Comparison of ENCODE assay signal across 11 cellular contexts in the genomic region with DNA sequence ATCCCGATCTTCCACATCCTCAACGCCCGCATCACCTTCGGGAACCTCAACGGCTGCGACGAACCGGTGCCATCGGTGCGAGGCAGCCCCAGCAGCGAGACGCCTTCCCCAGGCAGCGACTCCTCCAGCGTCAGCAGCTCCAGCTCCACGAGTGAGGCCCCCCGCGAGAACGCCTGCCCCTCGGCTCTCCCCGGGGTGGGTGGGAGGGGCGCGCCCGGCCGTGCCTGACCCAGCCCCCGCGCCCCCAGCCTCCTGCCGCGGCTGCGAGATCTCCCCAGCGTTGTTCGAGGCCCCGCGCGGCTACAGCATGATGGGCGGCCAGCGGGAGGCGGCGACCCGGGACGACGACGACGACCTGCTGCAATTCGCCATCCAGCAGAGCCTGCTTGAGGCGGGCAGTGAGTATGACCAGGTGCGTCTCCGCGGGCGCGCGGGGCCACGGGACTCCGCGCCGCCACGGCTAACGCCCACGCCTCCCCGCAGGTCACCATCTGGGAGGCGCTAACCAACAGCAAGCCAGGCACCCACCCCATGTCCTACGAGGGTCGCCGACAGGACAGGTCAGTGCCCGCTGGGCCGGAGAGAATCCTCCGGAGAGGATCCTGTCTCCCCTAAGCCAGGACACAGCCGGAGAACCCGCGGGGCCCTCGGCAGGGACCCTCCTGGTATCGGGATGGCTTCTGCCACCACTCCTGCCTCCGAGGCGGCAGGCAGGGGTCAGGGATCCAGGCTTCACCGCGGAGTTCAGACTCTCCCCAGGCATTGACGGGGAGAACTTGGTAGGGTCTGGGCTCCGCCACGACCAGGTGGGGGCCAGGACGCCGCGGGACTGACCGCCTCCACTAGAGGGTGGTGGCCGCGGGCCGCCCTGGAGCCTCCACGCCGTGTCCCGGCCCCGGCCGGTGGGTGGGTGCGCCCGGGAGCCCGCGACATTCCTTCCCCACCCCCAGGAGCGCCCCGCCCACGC. TPM values are rescaled to one million over a fixed set of nuclear protein-coding genes. Genes with fewer than 3 reads are reported as not detected.
A peak's percentile ranks its signal among the peaks of the same experiment; 100 is the strongest.
DNase-seq lines count a peak whose midpoint lies in the region; ATAC-seq, FAIRE-seq and TF ChIP-seq lines count a peak whose summit lies in the region.
"Had no signal": no experiment of that assay in that cellular context is flagged by ENCODE, and none has a peak within 500 bp of the region (broad histone marks: within the 10 kb centered on the region; RNA-seq: fewer than 3 reads in every experiment).

No MANE protein-coding gene starts in this region.

- H4K91ac ChIP-seq in neuronal stem cell (ENCODE audit: low read depth, low read length, poor library complexity), result no peak overlapping the region

- FAIRE-seq in A549 (lab: Jason Lieb, UNC), result no peak
- FAIRE-seq: TTC549 had no signal

- H3K4me2 ChIP-seq in A549, result peak overlapping the region; percentile 78
- H3K4me2 ChIP-seq in GM23248 (ENCODE audit: unreplicated experiment), result peak overlapping the region; percentile 79
- H3K4me2 ChIP-seq in neuronal stem cell (ENCODE audit: insufficient read depth, low read length, poor library complexity, severe bottlenecking), result no peak overlapping the region

- CTCF ChIA-PET in A549 (lab: Yijun Ruan, JAX), result interaction anchor here (0.5 to 23.2 kb wide), 21 partner anchors 8 to 464 kb away, joined by 3 to 447 read pairs (median 5); a partner anchor contains a TSS

- H3K79me1 ChIP-seq in neuronal stem cell (ENCODE audit: low read depth, low read length), result peaks cover 4% of the 10 kb centered on the region

- H3K9me2 ChIP-seq in GM23248 (ENCODE audit: insufficient read depth), result no peaks in the 10 kb centered on the region

- H3K4me3 ChIP-seq in A549, result peak overlapping the region; percentile 23; the same call in 1 of the 3 replicates
- H3K4me3 ChIP-seq in GM23248, result no peak overlapping the region
- H3K4me3 ChIP-seq in colonic mucosa, result peak overlapping the region; percentile 31
- no peak overlapping the region for H3K4me3 ChIP-seq in neuronal stem cell (ENCODE audit: low read length in 2 of 2)
- H3K4me3 ChIP-seq: lung had no signal

- H3F3A ChIP-seq in GM23248 (ENCODE audit: insufficient read depth), result no peaks in the 10 kb centered on the region

- peak overlapping the region; percentile 74 for H3K23ac ChIP-seq in neuronal stem cell (ENCODE audit: low read depth, low read length, poor library complexity)

- H3K4me1 ChIP-seq in A549 (peaks cover 20% of the 10 kb centered on the region), GM23248 (ENCODE audit: insufficient read depth) (no peaks in the 10 kb centered on the region), colonic mucosa (peaks cover 20% of the 10 kb centered on the region), neuronal stem cell (ENCODE audit: control insufficient read depth in 2 of 2, insufficient read depth in 1 of 2, low read depth in 1 of 2, low read length in 2 of 2) (peaks cover 0 to 28% of the 10 kb centered on the region in 2 donors)

- no peak for TF ChIP-seq EP300 in A549 (IDR thresholded peaks at IDR 0.05)

- intact Hi-C loops in colonic mucosa (cut with DNase I), result no loop called here

- 93% methylated on average over 76 of the region's 97 CpGs for WGBS in A549 (ENCODE audit: missing lambda C conversion rate)
- WGBS in GM23248 (ENCODE audit: low coverage in 1 of 2, low lambda C conversion rate in 2 of 2, missing lambda C conversion rate in 2 of 2), 2 experiments, result 79 to 83% methylated on average over 55 to 92 of the region's 97 CpGs
- WGBS in neuronal stem cell (ENCODE audit: extremely low coverage in 2 of 2, insufficient read length in 2 of 2, insufficient replicate concordance in 1 of 2), 2 donors, result no CpG with 5 or more reads among the region's 97 CpGs

- no peak overlapping the region for H2BK120ac ChIP-seq in neuronal stem cell (ENCODE audit: low read depth, low read length)

- TF ChIP-seq POLR2A in A549 (IDR thresholded peaks at IDR 0.05; ENCODE audit: low read length), result no peak

- H3K9me3 ChIP-seq in A549, result no peaks in the 10 kb centered on the region
- H3K9me3 ChIP-seq in GM23248 (ENCODE audit: low read depth), result no peaks in the 10 kb centered on the region
- H3K9me3 ChIP-seq in colonic mucosa, result no peaks in the 10 kb centered on the region
- H3K9me3 ChIP-seq in neuronal stem cell (replicated peaks in 1 of 2; ENCODE audit: control insufficient read depth in 2 of 2, insufficient read depth in 1 of 2, low read depth in 1 of 2, low read length in 2 of 2), result peaks cover 3 to 10% of the 10 kb centered on the region in 2 donors

- TF ChIP-seq CTCF in A549 (IDR thresholded peaks at IDR 0.05) (no peak), colonic mucosa (IDR thresholded peaks at IDR 0.05) (no peak)

- ATAC-seq in A549, result no peak
- ATAC-seq in HG02870 (IDR thresholded peaks at IDR 0.05; ENCODE audit: unreplicated experiment), result no peak

- in situ Hi-C loops in GM23248 (cut with MboI), result no loop called here

- no peak overlapping the region for H3K4ac ChIP-seq in neuronal stem cell (ENCODE audit: low read length)

- no peak overlapping the region for H4K8ac ChIP-seq in neuronal stem cell (ENCODE audit: low read depth, low read length)

- peak overlapping the region; percentile 92 for H2AK5ac ChIP-seq in neuronal stem cell (ENCODE audit: low read depth, low read length)

- DNase-seq in A549 (ENCODE audit: low read depth in 1 of 2, low spot score in 1 of 2), result no peak
- DNase-seq in GM23248, result no peak
- DNase-seq in colonic mucosa, result no peak
- no peak for DNase-seq in neuronal stem cell (ENCODE audit: low spot score)
- no peak for DNase-seq in NCI-H2107 treated with DMSO at 0.1 percent for 48 hours (lab: John Stamatoyannopoulos, UW; ENCODE audit: unreplicated experiment)
- no peak for DNase-seq in NCI-H1694 treated with DMSO at 0.1 percent for 48 hours (lab: John Stamatoyannopoulos, UW)
- no peak for DNase-seq in NCI-H2081 (lab: John Stamatoyannopoulos, UW)
- DNase-seq: NCI-H82 had no signal

- no peaks in the 10 kb centered on the region for H4K20me1 ChIP-seq in GM23248 (ENCODE audit: insufficient read depth)

- no peak overlapping the region for H2BK12ac ChIP-seq in neuronal stem cell (ENCODE audit: low read length)

- H3K9ac ChIP-seq in GM23248 (no peak overlapping the region), colonic mucosa (ENCODE audit: low read depth in 2 of 2, low read length in 2 of 2) (no peak overlapping the region), neuronal stem cell (ENCODE audit: low read depth, low read length, poor library complexity) (no peak overlapping the region)

- H3K36me3 ChIP-seq in GM23248 (ENCODE audit: low read depth), result no peaks in the 10 kb centered on the region
- no peaks in the 10 kb centered on the region for H3K36me3 ChIP-seq in colonic mucosa
- peaks cover 6 to 51% of the 10 kb centered on the region in 2 donors for H3K36me3 ChIP-seq in neuronal stem cell (replicated peaks in 1 of 2; ENCODE audit: control insufficient read depth in 2 of 2, insufficient read depth in 2 of 2, low read length in 2 of 2)

- POLR2A ChIA-PET in A549 (lab: Yijun Ruan, JAX), result interaction anchor here (1.0 to 1.1 kb wide), 2 partner anchors 12 to 21 kb away, joined by 3 to 4 read pairs; no protein-coding TSS in a partner anchor

- TF ChIP-seq RAD21 in A549 (conservative IDR thresholded peaks at IDR 0.05 in 1 of 2, IDR thresholded peaks at IDR 0.05 in 1 of 2), result no peak

- H3K18ac ChIP-seq in neuronal stem cell (ENCODE audit: low read length), result peak overlapping the region; percentile 92

- H2BK5ac ChIP-seq in neuronal stem cell (ENCODE audit: low read length), result no peak overlapping the region

- H2BK15ac ChIP-seq in neuronal stem cell (ENCODE audit: low read length), result peak overlapping the region; percentile 81

- H3K27ac ChIP-seq in A549, result peak overlapping the region; percentile 67 to 77; a peak in 5 of 6 replicates
- no peak overlapping the region for H3K27ac ChIP-seq in GM23248
- no peak overlapping the region for H3K27ac ChIP-seq in colonic mucosa
- no peak overlapping the region for H3K27ac ChIP-seq in neuronal stem cell (replicated peaks; ENCODE audit: low read length)

- H2AFZ ChIP-seq in GM23248 (peak overlapping the region; percentile 82), neuronal stem cell (ENCODE audit: low read length) (no peak overlapping the region)

- H3K79me2 ChIP-seq in GM23248 (ENCODE audit: insufficient read depth), result no peaks in the 10 kb centered on the region

- H3K14ac ChIP-seq in neuronal stem cell (ENCODE audit: low read length), result no peak overlapping the region

- H3K27me3 ChIP-seq in GM23248 (replicated peaks; ENCODE audit: insufficient read depth) (no peaks in the 10 kb centered on the region), colonic mucosa (peaks cover 4% of the 10 kb centered on the region), neuronal stem cell (ENCODE audit: control insufficient read depth in 3 of 3, insufficient read depth in 3 of 3, low read depth in 1 of 3, low read length in 3 of 3) (peaks cover 7 to 21% (median 14%) of the 10 kb centered on the region in 3 experiments)

RNA-seq across cellular contexts. Expression of a gene that starts 10.0 kb away (rescaled TPM):
- 5.0 and 6.1 TPM in 2 replicates for polyA plus RNA-seq in A549 (2011; rRNA removed)
- 9.2 and 10.4 TPM in 2 replicates for polyA plus RNA-seq in A549 (2012; cell fraction: cytosol; rRNA removed)
- 132 and 139 TPM in 2 replicates for polyA plus RNA-seq in A549 (2012; cell fraction: nucleus; rRNA removed)
- polyA plus RNA-seq in A549 (2017; fragmentation: RNase III; extraction: RNeasy Plus Mini Kit Qiagen cat#74134 plus additional on column Dnase treatment), result 7.9 to 10.9 TPM (median 10.1 TPM) in 3 replicates
- 11.6 and 12.8 TPM in 2 replicates for polyA minus RNA-seq in A549 (2011; rRNA and poly(A)+ RNA removed)
- 4.2 and 6.5 TPM in 2 replicates for total RNA-seq in GM23248 (2014; rRNA removed; shearing (Covaris generic))
- polyA plus RNA-seq in GM23248 (2016; fragmentation: Nextera tagmentation; extraction: Ambion mirVana), result 3.7 and 4.0 TPM in 2 replicates
- 1 to 10 TPM in 1 of 2 donors, under 1 TPM in 1; 0.62 to 2.5 TPM for total RNA-seq in colonic mucosa
- polyA plus RNA-seq in neuronal stem cell (2013, experiment 1 of 2), result 5.2 TPM
- 5.5 TPM for polyA plus RNA-seq in neuronal stem cell (2013, experiment 2 of 2)

RNA-seq across cellular contexts. Expression of a gene that starts 19.8 kb away (rescaled TPM):
- 4.0 and 4.5 TPM in 2 replicates for polyA plus RNA-seq in A549 (2011; rRNA removed)
- polyA plus RNA-seq in A549 (2012; cell fraction: cytosol; rRNA removed), result 16.3 and 21.8 TPM in 2 replicates
- polyA plus RNA-seq in A549 (2012; cell fraction: nucleus; rRNA removed), result 84.1 and 142 TPM in 2 replicates
- 15.3 to 17.8 TPM (median 16.4 TPM) in 3 replicates for polyA plus RNA-seq in A549 (2017; fragmentation: RNase III; extraction: RNeasy Plus Mini Kit Qiagen cat#74134 plus additional on column Dnase treatment)
- 9.2 and 10.1 TPM in 2 replicates for polyA minus RNA-seq in A549 (2011; rRNA and poly(A)+ RNA removed)
- total RNA-seq in GM23248 (2014; rRNA removed; shearing (Covaris generic)), result 9.4 and 26.8 TPM in 2 replicates
- 1.3 and 1.7 TPM in 2 replicates for polyA plus RNA-seq in GM23248 (2016; fragmentation: Nextera tagmentation; extraction: Ambion mirVana)
- 10 to 100 TPM in 1 of 2 donors, 1 to 10 TPM in 1; 3.1 to 10.2 TPM for total RNA-seq in colonic mucosa
- polyA plus RNA-seq in neuronal stem cell (2013, experiment 1 of 2), result 24.5 TPM
- polyA plus RNA-seq in neuronal stem cell (2013, experiment 2 of 2), result 23.7 TPM

RNA-seq across cellular contexts. Expression of a gene that starts 23.2 kb away (rescaled TPM):
- 53.0 and 56.8 TPM in 2 replicates for polyA plus RNA-seq in A549 (2011; rRNA removed)
- polyA plus RNA-seq in A549 (2012; cell fraction: cytosol; rRNA removed), result 73.4 and 97.2 TPM in 2 replicates
- 121 and 187 TPM in 2 replicates for polyA plus RNA-seq in A549 (2012; cell fraction: nucleus; rRNA removed)
- polyA plus RNA-seq in A549 (2017; fragmentation: RNase III; extraction: RNeasy Plus Mini Kit Qiagen cat#74134 plus additional on column Dnase treatment), result 45.2 to 47.8 TPM (median 45.3 TPM) in 3 replicates
- 104 and 105 TPM in 2 replicates for polyA minus RNA-seq in A549 (2011; rRNA and poly(A)+ RNA removed)
- 17.1 and 19.5 TPM in 2 replicates for total RNA-seq in GM23248 (2014; rRNA removed; shearing (Covaris generic))
- polyA plus RNA-seq in GM23248 (2016; fragmentation: Nextera tagmentation; extraction: Ambion mirVana), result 4.4 and 6.0 TPM in 2 replicates
- total RNA-seq in colonic mucosa, result 10 to 100 TPM; 32.8 to 54.9 TPM
- 63.2 TPM for polyA plus RNA-seq in neuronal stem cell (2013, experiment 1 of 2)
- polyA plus RNA-seq in neuronal stem cell (2013, experiment 2 of 2), result 65.1 TPM

RNA-seq across cellular contexts. Expression of a gene that starts 44.2 kb away (rescaled TPM):
- polyA plus RNA-seq in A549 (2011; rRNA removed) (27.5 and 31.3 TPM in 2 replicates), A549 (2017; fragmentation: RNase III; extraction: RNeasy Plus Mini Kit Qiagen cat#74134 plus additional on column Dnase treatment) (50.5 to 59.0 TPM (median 57.8 TPM) in 3 replicates), GM23248 (2016; fragmentation: Nextera tagmentation; extraction: Ambion mirVana) (37.3 and 40.6 TPM in 2 replicates)
- 54.4 and 79.1 TPM in 2 replicates for polyA plus RNA-seq in A549 (2012; cell fraction: cytosol; rRNA removed)
- polyA plus RNA-seq in A549 (2012; cell fraction: nucleus; rRNA removed), result 316 and 464 TPM in 2 replicates
- 21.7 and 42.5 TPM in 2 replicates for polyA minus RNA-seq in A549 (2011; rRNA and poly(A)+ RNA removed)
- total RNA-seq in GM23248 (2014; rRNA removed; shearing (Covaris generic)), result 63.7 and 67.2 TPM in 2 replicates
- 10 to 100 TPM; 41.2 to 91.2 TPM for total RNA-seq in colonic mucosa
- 32.2 TPM for polyA plus RNA-seq in neuronal stem cell (2013, experiment 1 of 2)
- 30.4 TPM for polyA plus RNA-seq in neuronal stem cell (2013, experiment 2 of 2)

RNA-seq across cellular contexts. Expression of a gene that starts 45.9 kb away (rescaled TPM):
- polyA plus RNA-seq in A549 (2011; rRNA removed), result 13.5 and 16.5 TPM in 2 replicates
- polyA plus RNA-seq in A549 (2012; cell fraction: cytosol; rRNA removed), result 10.6 and 15.2 TPM in 2 replicates
- polyA plus RNA-seq in A549 (2012; cell fraction: nucleus; rRNA removed), result 12.0 and 14.2 TPM in 2 replicates
- 13.6 to 15.8 TPM (median 14.7 TPM) in 3 replicates for polyA plus RNA-seq in A549 (2017; fragmentation: RNase III; extraction: RNeasy Plus Mini Kit Qiagen cat#74134 plus additional on column Dnase treatment)
- 19.5 and 19.6 TPM in 2 replicates for polyA minus RNA-seq in A549 (2011; rRNA and poly(A)+ RNA removed)
- 8.9 and 10.1 TPM in 2 replicates for total RNA-seq in GM23248 (2014; rRNA removed; shearing (Covaris generic))
- polyA plus RNA-seq in GM23248 (2016; fragmentation: Nextera tagmentation; extraction: Ambion mirVana), result 2.4 and 2.9 TPM in 2 replicates
- 10 to 100 TPM; 17.2 to 20.7 TPM for total RNA-seq in colonic mucosa
- polyA plus RNA-seq in neuronal stem cell (2013, experiment 1 of 2), result 2.6 TPM
- 2.5 TPM for polyA plus RNA-seq in neuronal stem cell (2013, experiment 2 of 2)

Comparison
In these comparisons a context has a peak if more than half of its experiments do, and no peak if none do; other contexts are left out.
1. H3K27ac ChIP-seq: peak in A549 (2 of 2); none in GM23248 (single experiment), colonic mucosa (single experiment) and neuronal stem cell (single experiment).
2. H3K4me3 ChIP-seq: peak in A549 (single experiment) and colonic mucosa (single experiment); none in GM23248 (single experiment) and neuronal stem cell (0 of 2).